9 cellular contexts compared by ENCODE assay signal in the genomic region with DNA sequence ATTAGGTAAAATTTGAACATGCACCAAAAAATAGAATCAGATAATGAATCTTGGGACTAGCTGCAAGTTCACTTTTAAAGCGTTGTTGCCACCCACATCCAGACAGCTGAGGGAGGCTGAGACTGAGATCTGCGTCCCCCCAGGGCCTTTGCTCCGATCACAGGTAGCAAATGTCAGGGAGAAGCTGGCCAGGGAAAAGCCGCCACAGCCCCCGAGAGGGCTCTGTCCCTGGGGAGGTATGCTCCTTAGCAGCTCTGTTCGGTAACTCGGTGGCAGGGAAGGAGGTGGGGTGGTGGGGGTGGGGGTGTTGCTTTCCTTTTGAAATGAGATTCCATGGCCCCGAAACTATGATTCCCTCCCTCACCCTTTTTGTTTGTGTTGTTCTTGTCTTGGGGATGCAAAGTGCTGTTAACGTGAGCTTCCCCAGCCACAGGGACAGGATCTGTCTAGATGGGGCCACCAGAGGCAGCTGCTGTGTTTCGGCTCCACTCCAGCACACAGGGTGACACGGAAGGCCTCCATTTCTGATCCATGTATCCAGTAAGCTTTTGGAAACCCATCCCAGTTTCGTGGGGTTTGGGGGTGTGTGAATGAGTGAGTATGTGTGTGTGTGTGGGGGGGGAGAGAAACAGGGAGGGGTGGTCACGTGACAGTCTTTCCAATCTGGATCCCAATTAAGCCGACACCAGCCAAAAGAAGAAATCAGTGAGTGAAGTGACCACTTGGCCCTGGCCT. TPM values are rescaled to one million over a fixed set of nuclear protein-coding genes. Genes with fewer than 3 reads are reported as not detected.
DNase-seq lines count a peak whose midpoint lies in the region; ATAC-seq and TF ChIP-seq lines count a peak whose summit lies in the region.
"Had no signal": no experiment of that assay in that cellular context is flagged by ENCODE, and none has a peak within 500 bp of the region (broad histone marks: within the 10 kb centered on the region; RNA-seq: fewer than 3 reads in every experiment).

No MANE protein-coding gene starts in this region.

- no peaks in the 10 kb centered on the region for H3K9me3 ChIP-seq in psoas muscle

- no peaks in the 10 kb centered on the region for H3K36me3 ChIP-seq in psoas muscle (ENCODE audit: insufficient read depth in 1 of 2, low read depth in 1 of 2)

- no peak for TF ChIP-seq CTCF in VCaP (conservative IDR thresholded peaks at IDR 0.05)
- TF ChIP-seq CTCF in fibroblast of the aortic adventitia (IDR thresholded peaks at IDR 0.05; ENCODE audit: insufficient read depth, low read length) = no peak
- no peak for TF ChIP-seq CTCF in psoas muscle (IDR thresholded peaks at IDR 0.05)

- in situ Hi-C loops in G401 (cut with HindIII; ENCODE audit: low sequenced_read_pairs) = no loop called here

- peaks cover 3 to 66% (median 30%) of the 10 kb centered on the region in 3 donors for H3K27me3 ChIP-seq in psoas muscle (ENCODE audit: insufficient read depth in 3 of 3, low read length in 2 of 3)

- H3K27ac ChIP-seq in VCaP = peak overlapping the region; percentile 36; the same call in 1 of the 2 replicates
- no peak overlapping the region for H3K27ac ChIP-seq in psoas muscle

- H3K4me1 ChIP-seq in psoas muscle = peaks cover 4% of the 10 kb centered on the region

- H3K4me3 ChIP-seq in fibroblast of the aortic adventitia (ENCODE audit: low read depth, low read length) (peak overlapping the region; percentile 60), psoas muscle (peak overlapping the region; percentile 69)

- intact Hi-C loops in psoas muscle (cut with DNase I) = no loop called here

- WGBS in psoas muscle, 3 donors = 16 to 26% (median 22%) methylated on average over 14 of the region's 14 CpGs

- ATAC-seq in psoas muscle (no peak), HG03469 (IDR thresholded peaks at IDR 0.05; ENCODE audit: unreplicated experiment) (no peak)

- DNase-seq in G401 (ENCODE audit: low spot score) (peak; percentile 72), fibroblast of the aortic adventitia (ENCODE audit: low read depth) (peak; percentile 6), psoas muscle (no peak), NCI-H82 (lab: John Stamatoyannopoulos, UW) (no peak), medulla oblongata (ENCODE audit: extremely low spot score) (no peak), LoVo (ENCODE audit: low spot score) (no peak)
- DNase-seq: hippocampal formation had no signal

RNA-seq across cellular contexts. Expression of a gene that starts 1.1 kb away (rescaled TPM):
- total RNA-seq in G401 (2014; rRNA removed; shearing (Covaris generic)) = 0.20 and 0.31 TPM in 2 replicates
- total RNA-seq in fibroblast of the aortic adventitia (ENCODE audit: low replicate concordance) = 0.98 and 1.7 TPM in 2 replicates
- total RNA-seq in psoas muscle = under 1 TPM in 3 of 4 donors, not detected in 1; 0.10 to 0.20 (median 0.11) TPM
- under 1 TPM; 0.03 to 0.23 (median 0.07) TPM for polyA plus RNA-seq in psoas muscle

Comparison
In these comparisons a context has a peak if more than half of its experiments do, and no peak if none do; other contexts are left out.
1. DNase-seq: peak in G401 (single experiment) and fibroblast of the aortic adventitia (single experiment); none in psoas muscle (0 of 2), NCI-H82 (single experiment), medulla oblongata (single experiment) and LoVo (single experiment).